Comparison of ENCODE assay signal across 8 cellular contexts in the genomic region with DNA sequence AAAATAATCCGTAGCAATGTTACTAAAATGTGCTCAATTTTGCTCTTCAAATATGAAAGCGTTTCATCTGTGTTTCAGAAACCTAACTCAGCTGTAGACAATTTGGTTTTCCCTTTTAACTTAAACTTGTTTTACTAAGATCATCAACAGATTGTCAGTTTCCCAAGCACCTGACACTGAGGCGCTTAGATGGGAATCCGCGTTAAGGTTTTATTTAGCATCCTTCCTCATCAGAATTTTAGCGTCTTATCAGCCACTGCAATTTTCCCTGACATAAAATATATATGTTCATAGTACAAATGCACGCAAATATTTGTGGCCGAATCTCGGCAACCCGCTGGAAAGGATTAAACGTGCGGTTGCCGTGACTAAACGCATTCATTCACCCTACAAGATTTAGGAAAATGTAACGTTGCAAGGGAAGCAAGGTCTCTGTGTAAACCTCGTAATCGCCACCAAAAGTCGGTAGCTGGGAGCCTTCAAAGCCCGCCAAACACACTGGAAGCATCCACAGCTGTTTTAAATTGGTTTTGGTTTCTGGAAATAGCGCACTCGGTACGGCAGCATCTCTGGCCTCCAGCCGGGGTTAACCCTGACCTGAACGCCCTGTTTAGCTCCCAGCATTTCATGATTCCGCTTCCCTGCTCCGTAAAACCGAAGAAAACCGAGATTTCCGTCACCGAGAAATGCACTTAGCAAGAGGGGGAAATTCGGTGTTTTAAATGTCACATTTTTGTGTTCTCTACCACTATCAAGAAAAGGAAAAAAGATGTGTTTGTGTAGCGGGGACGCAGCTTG. TPM values are rescaled to one million over a fixed set of nuclear protein-coding genes. Genes with fewer than 3 reads are reported as not detected.
DNase-seq lines count a peak whose midpoint lies in the region; ATAC-seq and TF ChIP-seq lines count a peak whose summit lies in the region.

No MANE protein-coding gene starts in this region.

- no peaks in the 10 kb centered on the region for H4K20me1 ChIP-seq in hepatocyte (ENCODE audit: insufficient read depth, poor library complexity, severe bottlenecking)

- TF ChIP-seq POLR2A in erythroblast (IDR thresholded peaks at IDR 0.05; ENCODE audit: low read length): no peak

- peak overlapping the region; percentile 96 for H3K4me3 ChIP-seq in hepatocyte
- peak overlapping the region; percentile 84 for H3K4me3 ChIP-seq in retinal pigment epithelial cell (ENCODE audit: low read length)

- ATAC-seq in GM18868 (IDR thresholded peaks at IDR 0.05; ENCODE audit: unreplicated experiment): no peak

- peaks cover 32% of the 10 kb centered on the region for H3K4me1 ChIP-seq in hepatocyte (ENCODE audit: insufficient read depth)

- H3K9me3 ChIP-seq in hepatocyte (ENCODE audit: low read depth): no peaks in the 10 kb centered on the region

- H3K27me3 ChIP-seq in hepatocyte: no peaks in the 10 kb centered on the region

- H2AFZ ChIP-seq in hepatocyte: peak overlapping the region; percentile 98

- TF ChIP-seq CTCF in hepatocyte (IDR thresholded peaks at IDR 0.05; ENCODE audit: poor library complexity): no peak
- no peak for TF ChIP-seq CTCF in retinal pigment epithelial cell (conservative IDR thresholded peaks at IDR 0.05; ENCODE audit: low read depth, low read length)

- peak overlapping the region; percentile 89 for H3K4me2 ChIP-seq in hepatocyte

- WGBS in hepatocyte (ENCODE audit: low lambda C conversion rate, missing lambda C conversion rate): 3% methylated on average over 33 of the region's 33 CpGs

- DNase-seq in ELR (ENCODE audit: low read depth) (peak; percentile 67), NCI-H2029 (lab: John Stamatoyannopoulos, UW) (peak; percentile 41), hepatocyte (ENCODE audit: low spot score) (peak; percentile 38), retinal pigment epithelial cell (ENCODE audit: low read depth) (no peak), erythroblast (lab: John Stamatoyannopoulos, UW) (no peak), dedifferentiated amniotic fluid mesenchymal stem cell (ENCODE audit: extremely low spot score) (no peak)

- H3K27ac ChIP-seq in angular gyrus (ENCODE audit: low read depth, low read length) (peak overlapping the region; percentile 76), hepatocyte (peak overlapping the region; percentile 73)

- peaks cover 61% of the 10 kb centered on the region for H3K79me2 ChIP-seq in hepatocyte

- no peaks in the 10 kb centered on the region for H3K9me2 ChIP-seq in hepatocyte (replicated peaks; ENCODE audit: insufficient read depth)

- H3K36me3 ChIP-seq in hepatocyte (replicated peaks; ENCODE audit: insufficient read depth, low read depth): no peaks in the 10 kb centered on the region

RNA-seq across cellular contexts. Expression of a gene that starts 1.0 kb away (rescaled TPM):
- 64.5 and 77.6 TPM in 2 replicates for total RNA-seq in hepatocyte
- polyA plus RNA-seq in hepatocyte: 98.4 and 114 TPM in 2 replicates

Comparison
In these comparisons a context has a peak if more than half of its experiments do, and no peak if none do; other contexts are left out.
1. DNase-seq: peak in ELR (single experiment), NCI-H2029 (single experiment) and hepatocyte (single experiment); none in retinal pigment epithelial cell (single experiment), erythroblast (0 of 2) and dedifferentiated amniotic fluid mesenchymal stem cell (single experiment).